In genomic region chrX:645024-645376, GRCh38 we compare ENCODE assay signal across 1 cellular context.
TF ChIP-seq lines count a peak whose summit lies in the region.

No MANE protein-coding gene starts in this region.

TF ChIP-seq in H1, 55 proteins besides CTCF, POLR2A, EP300 and RAD21:
- no peak for TF ChIP-seq YY1 (IDR thresholded peaks at IDR 0.05; ENCODE audit: low read depth, low read length)
- no peak for TF ChIP-seq CEBPB (IDR thresholded peaks at IDR 0.05; ENCODE audit: low read depth, low read length)
- no peak for TF ChIP-seq TCF12 (IDR thresholded peaks at IDR 0.05; ENCODE audit: low read depth, low read length)
